22 cellular contexts compared by ENCODE assay signal in the genomic region with DNA sequence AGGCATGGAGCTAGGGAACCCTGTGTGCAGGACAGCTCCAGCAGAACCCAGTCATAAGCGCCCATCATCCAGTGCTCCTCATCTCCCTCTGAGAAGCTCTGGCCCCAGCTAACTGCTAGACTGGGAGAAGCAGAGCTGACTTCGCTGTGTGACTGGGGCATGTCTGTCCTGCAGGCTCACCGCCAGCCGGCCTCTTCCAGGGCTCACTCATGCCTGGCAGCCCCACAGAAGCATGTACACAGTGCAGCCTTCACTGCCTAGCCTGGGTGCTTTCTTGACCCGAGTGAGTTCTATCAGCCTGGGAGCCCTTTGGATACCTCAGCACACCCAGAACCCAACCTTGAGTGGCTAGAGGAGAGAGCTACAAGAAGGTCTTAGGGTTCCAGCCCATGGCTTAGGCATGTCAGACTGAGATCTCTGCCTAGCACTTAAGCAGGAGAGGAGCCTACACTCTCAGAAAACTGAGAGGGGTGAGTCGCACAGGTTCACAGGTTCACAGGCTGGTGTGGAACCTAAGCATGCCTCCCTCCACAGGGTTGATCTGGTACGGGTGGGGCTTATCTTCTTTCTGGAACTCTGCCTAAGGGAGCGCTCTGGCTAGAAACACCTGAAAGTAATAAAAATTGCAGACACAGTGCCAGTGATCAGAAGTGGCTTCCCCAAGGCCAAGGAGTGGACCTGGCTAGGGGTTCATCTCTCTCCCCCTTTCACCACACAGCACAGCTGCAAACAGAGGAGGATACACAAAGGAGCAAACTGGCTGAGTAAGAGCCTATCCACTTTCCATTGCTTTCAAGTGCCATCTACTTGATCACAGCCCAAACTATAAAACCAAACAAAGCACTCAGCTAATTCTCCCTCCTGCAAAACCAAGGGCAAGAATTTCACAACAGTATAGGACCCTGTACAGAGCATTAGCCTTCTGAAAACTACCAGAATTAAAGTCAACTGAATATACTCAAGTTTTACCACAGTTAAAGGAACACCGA.
DNase-seq lines count a peak whose midpoint lies in the region; ATAC-seq, FAIRE-seq and TF ChIP-seq lines count a peak whose summit lies in the region.
"Had no signal": no experiment of that assay in that cellular context is flagged by ENCODE, and none has a peak within 500 bp of the region (broad histone marks: within the 10 kb centered on the region; RNA-seq: fewer than 3 reads in every experiment).

No MANE protein-coding gene starts in this region.

- ATAC-seq in foreskin keratinocyte, result peak; percentile 23
- peak; percentile 36 for ATAC-seq in stimulated activated memory B cell treated with anti-CD40 and anti-IgM and Interleukin-4, amounts not matched to agents 10 μg/mL and 1 μg/mL and 100 μg/mL, for 72 hours
- ATAC-seq: esophagus mucosa; naive thymus-derived CD4-positive, alpha-beta T cell had no signal

- no peak overlapping the region for H3K27ac Mint-ChIP-seq in stimulated activated memory B cell treated with anti-CD40 and anti-IgM and Interleukin-4, amounts not matched to agents 10 μg/mL and 1 μg/mL and 100 μg/mL, for 72 hours
- H3K27ac Mint-ChIP-seq: naive thymus-derived CD4-positive, alpha-beta T cell had no signal

- H3K4me3 Mint-ChIP-seq in stimulated activated memory B cell treated with anti-CD40 and anti-IgM and Interleukin-4, amounts not matched to agents 10 μg/mL and 1 μg/mL and 100 μg/mL, for 72 hours, result no peak overlapping the region
- H3K4me3 Mint-ChIP-seq: naive thymus-derived CD4-positive, alpha-beta T cell had no signal

- no peaks in the 10 kb centered on the region for H3K4me1 Mint-ChIP-seq in stimulated activated memory B cell treated with anti-CD40 and anti-IgM and Interleukin-4, amounts not matched to agents 10 μg/mL and 1 μg/mL and 100 μg/mL, for 72 hours
- H3K4me1 Mint-ChIP-seq: naive thymus-derived CD4-positive, alpha-beta T cell had no signal

- no peak overlapping the region for H3K4me3 ChIP-seq in ascending aorta
- H3K4me3 ChIP-seq: dorsolateral prefrontal cortex, skin epidermis, suprapubic skin had no signal

- TF ChIP-seq CTCF in foreskin keratinocyte (conservative IDR thresholded peaks at IDR 0.05) (no peak), ascending aorta (IDR thresholded peaks at IDR 0.05) (no peak)

- H3K9me3 Mint-ChIP-seq in stimulated activated memory B cell treated with anti-CD40 and anti-IgM and Interleukin-4, amounts not matched to agents 10 μg/mL and 1 μg/mL and 100 μg/mL, for 72 hours, result no peaks in the 10 kb centered on the region

- H3K4me1 ChIP-seq in foreskin keratinocyte (no peaks in the 10 kb centered on the region), ascending aorta (no peaks in the 10 kb centered on the region)
- H3K4me1 ChIP-seq: suprapubic skin had no signal

- intact Hi-C loops in ascending aorta (cut with DNase I), result no loop called here
- intact Hi-C loops in head of caudate nucleus (cut with DNase I), result no loop called here

- no peaks in the 10 kb centered on the region for H3K9me3 ChIP-seq in ascending aorta
- H3K9me3 ChIP-seq: suprapubic skin had no signal

- FAIRE-seq in GM12892 (lab: Jason Lieb, UNC), result no peak
- FAIRE-seq: D721Med, GM12891, TTC549 had no signal

- TF ChIP-seq POLR2A in GM12892 (IDR thresholded peaks at IDR 0.05; ENCODE audit: low read depth, low read length), result no peak

- no peaks in the 10 kb centered on the region for H3K36me3 ChIP-seq in ascending aorta
- H3K36me3 ChIP-seq: suprapubic skin had no signal

- no peak overlapping the region for H3K27ac ChIP-seq in foreskin keratinocyte
- H3K27ac ChIP-seq in ascending aorta, result no peak overlapping the region
- H3K27ac ChIP-seq: 22Rv1, dorsolateral prefrontal cortex, skin epidermis, suprapubic skin had no signal

- no peaks in the 10 kb centered on the region for H3K36me3 Mint-ChIP-seq in stimulated activated memory B cell treated with anti-CD40 and anti-IgM and Interleukin-4, amounts not matched to agents 10 μg/mL and 1 μg/mL and 100 μg/mL, for 72 hours

- H3K27me3 ChIP-seq in foreskin keratinocyte (peaks cover 2% of the 10 kb centered on the region), ascending aorta (no peaks in the 10 kb centered on the region)
- H3K27me3 ChIP-seq: suprapubic skin had no signal

- DNase-seq in NCI-H1417 (lab: John Stamatoyannopoulos, UW) (peak in 2 of 3 experiments; percentile 37 to 75), NCI-H1417 treated with DMSO at 0.1 percent for 48 hours (lab: John Stamatoyannopoulos, UW) (no peak), NCI-H2107 treated with DMSO at 0.1 percent for 48 hours (lab: John Stamatoyannopoulos, UW; ENCODE audit: unreplicated experiment) (peak; percentile 88), foreskin keratinocyte (no peak), ascending aorta (ENCODE audit: low spot score in 2 of 2) (no peak), GM12892 (ENCODE audit: insufficient read length) (no peak), head of caudate nucleus (no peak)
- DNase-seq: activated CD4-positive, alpha-beta T cell treated with anti-CD3 and anti-CD28 coated beads for 4 hours; activated effector memory CD4-positive, alpha-beta T cell treated with Interleukin-2 at 50 U/mL for 16 hours; dorsolateral prefrontal cortex; GF-D8; naive thymus-derived CD4-positive, alpha-beta T cell; NCI-H2081 treated with DMSO at 0.1 percent for 48 hours; stimulated activated CD4-positive, alpha-beta T cell treated with anti-CD3 and anti-CD28 coated beads, Interleukin-4, amount 100 ng/mL, for 24 hours had no signal

- H3K27me3 Mint-ChIP-seq in stimulated activated memory B cell treated with anti-CD40 and anti-IgM and Interleukin-4, amounts not matched to agents 10 μg/mL and 1 μg/mL and 100 μg/mL, for 72 hours, result peaks cover 26% of the 10 kb centered on the region
- H3K27me3 Mint-ChIP-seq: naive thymus-derived CD4-positive, alpha-beta T cell had no signal

Comparison
In these comparisons a context has a peak if more than half of its experiments do, and no peak if none do; other contexts are left out.
1. DNase-seq: peak in NCI-H1417 (2 of 3) and NCI-H2107 treated with DMSO at 0.1 percent for 48 hours (single experiment); none in NCI-H1417 treated with DMSO at 0.1 percent for 48 hours (single experiment), foreskin keratinocyte (0 of 2), ascending aorta (0 of 2), GM12892 (single experiment) and head of caudate nucleus (0 of 42).